In the genomic region with DNA sequence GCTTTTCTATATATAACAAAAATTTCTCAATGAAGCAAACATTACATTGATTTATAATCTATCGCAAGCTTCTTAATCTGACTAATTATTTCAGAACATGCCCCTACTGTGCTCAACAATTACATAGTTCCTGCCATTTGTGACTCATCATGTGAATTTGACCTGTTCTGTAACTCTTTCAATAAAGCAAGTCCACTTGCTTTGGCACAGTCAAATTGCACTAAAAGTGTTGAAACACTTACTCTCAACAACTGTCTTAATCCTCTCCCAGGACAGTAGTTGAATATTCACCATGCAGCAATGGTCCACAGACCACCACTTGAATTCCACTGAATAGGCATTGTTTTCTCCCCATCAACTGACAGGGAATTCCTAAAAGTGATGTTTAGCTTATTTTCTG, we compare ENCODE assay signal across 23 cellular contexts.
"Had no signal": no experiment of that assay in that cellular context is flagged by ENCODE, and none has a peak within 500 bp of the region (broad histone marks: within the 10 kb centered on the region; RNA-seq: fewer than 3 reads in every experiment).

No MANE protein-coding gene starts in this region.

- H3K4me1 ChIP-seq: gastrocnemius medialis, transverse colon had no signal

- H3K27me3 ChIP-seq: gastrocnemius medialis, transverse colon had no signal

- DNase-seq: activated CD4-positive, alpha-beta T cell treated with anti-CD3 and anti-CD28 coated beads for 1 hour; activated CD4-positive, alpha-beta T cell treated with anti-CD3 and anti-CD28 coated beads, Interleukin-2, amount 50 U/mL, for 1 hour; activated CD8-positive, alpha-beta T cell treated with anti-CD3 and anti-CD28 coated beads, Interleukin-2, amount 10 ng/mL, durations not matched to agents 7 days and 5 days; activated gamma-delta T cell treated with Interleukin-2 at 50 U/mL for 16 hours; activated T-cell treated with anti-CD3 and anti-CD28 coated beads, Interleukin-2, amount 50 U/mL, for 1 hour; aorta; endodermal cell; erythroblast; gastrocnemius medialis; hypothalamus; islet precursor cell; left colon; mesendoderm; naive thymus-derived CD4-positive, alpha-beta T cell; posterior cingulate gyrus; stimulated activated CD4-positive, alpha-beta T cell treated with anti-CD3 and anti-CD28 coated beads, Interleukin-2, amount 100 ng/mL, for 48 hours; stimulated activated CD8-positive, alpha-beta memory T cell treated with anti-CD3 and anti-CD28 coated beads, Interleukin-4, amount 100 ng/mL, for 48 hours; stimulated activated naive B cell treated with anti-CD40 and anti-IgM and Interleukin-4, amounts not matched to agents 10 μg/mL and 1 μg/mL and 100 μg/mL, for 72 hours; T-helper 1 cell; T-helper 9 cell; transverse colon had no signal

- H3K36me3 ChIP-seq: gastrocnemius medialis, transverse colon had no signal

- ATAC-seq: activated CD8-positive, alpha-beta T cell treated with anti-CD3 and anti-CD28 coated beads, Interleukin-2, amount 10 ng/mL, durations not matched to agents 7 days and 5 days; gastrocnemius medialis; left colon; naive thymus-derived CD4-positive, alpha-beta T cell; sciatic nerve; stimulated activated naive B cell treated with anti-CD40 and anti-IgM and Interleukin-4, amounts not matched to agents 10 μg/mL and 1 μg/mL and 100 μg/mL, for 72 hours had no signal

- H3K9me3 ChIP-seq: gastrocnemius medialis, transverse colon had no signal

- H3K4me3 ChIP-seq: coronary artery, gastrocnemius medialis, transverse colon had no signal

- H3K27ac ChIP-seq: coronary artery, gastrocnemius medialis, transverse colon had no signal
